In the genomic region with DNA sequence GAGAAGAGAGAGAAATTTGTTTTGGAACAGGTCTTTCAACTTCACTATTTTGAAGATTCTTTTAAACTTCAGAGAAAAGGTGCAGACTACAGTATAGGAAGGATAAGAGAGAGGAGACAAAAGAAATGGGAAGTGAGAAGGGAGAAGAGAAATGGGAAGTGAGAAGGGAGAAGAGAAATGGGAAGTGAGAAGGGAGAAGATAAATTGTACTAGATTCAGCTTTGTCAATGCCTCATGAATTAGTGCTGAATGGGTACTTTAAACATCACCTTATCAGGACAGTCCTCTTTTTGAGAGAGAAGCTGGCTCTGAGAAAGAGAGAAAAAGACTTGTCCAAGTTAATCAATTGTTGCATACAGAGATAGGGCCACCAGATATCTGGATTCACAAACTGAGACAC, we compare ENCODE assay signal across 8 cellular contexts. TPM values are rescaled to one million over a fixed set of nuclear protein-coding genes. Genes with fewer than 3 reads are reported as not detected.
DNase-seq lines count a peak whose midpoint lies in the region; ATAC-seq, FAIRE-seq and TF ChIP-seq lines count a peak whose summit lies in the region.

No MANE protein-coding gene starts in this region.

- H3K36me3 ChIP-seq in osteoblast (ENCODE audit: insufficient read depth, low read length) = no peaks in the 10 kb centered on the region

- FAIRE-seq in D721Med (lab: Jason Lieb, UNC) (no peak), GM12892 (lab: Jason Lieb, UNC) (no peak)

- H3K9me3 ChIP-seq in osteoblast (ENCODE audit: low read depth, low read length) = no peaks in the 10 kb centered on the region

- no peak for TF ChIP-seq POLR2A in GM12892 (IDR thresholded peaks at IDR 0.05; ENCODE audit: low read depth, low read length)

- H3K27ac ChIP-seq in osteoblast (ENCODE audit: low read depth, low read length) = peak overlapping the region; percentile 47

- ATAC-seq in GM19397 (IDR thresholded peaks at IDR 0.05; ENCODE audit: unreplicated experiment) = peak; percentile 7
- ATAC-seq in HG03469 (IDR thresholded peaks at IDR 0.05; ENCODE audit: unreplicated experiment) = peak; percentile 2

- H3K4me3 Mint-ChIP-seq in dendritic cell treated with granulocyte-macrophage colony-stimulating factor and Interleukin-4, amounts not matched to agents 40 ng/mL and 50 ng/mL, for 4 days = peak overlapping the region; percentile 72

- no peaks in the 10 kb centered on the region for H3K27me3 ChIP-seq in osteoblast (ENCODE audit: insufficient read depth, low read length)

- intact Hi-C loops in dendritic cell treated with granulocyte-macrophage colony-stimulating factor and Interleukin-4, amounts not matched to agents 40 ng/mL and 50 ng/mL, for 4 days (cut with micrococcal nuclease) = loop anchor here (5.0 kb wide), 1 partner anchor 203 kb away; the partner anchor contains the start of gene CLDN1

- DNase-seq in osteoblast (ENCODE audit: insufficient read length, low spot score, missing footprints) (peak; percentile 64), D721Med (ENCODE audit: insufficient read length, low spot score) (no peak), NCI-H2029 treated with DMSO at 0.1 percent for 48 hours (lab: John Stamatoyannopoulos, UW) (no peak), GM12892 (ENCODE audit: insufficient read length) (no peak)
- DNase-seq in activated effector memory CD4-positive, alpha-beta T cell treated with anti-CD3 and anti-CD28 coated beads, Interleukin-2, amount 50 U/mL, for 16 hours = no peak

- H4K20me1 ChIP-seq in osteoblast (ENCODE audit: insufficient read depth, low read length) = peaks cover 4% of the 10 kb centered on the region

- H3K4me1 Mint-ChIP-seq in dendritic cell treated with granulocyte-macrophage colony-stimulating factor and Interleukin-4, amounts not matched to agents 40 ng/mL and 50 ng/mL, for 4 days (ENCODE audit: low read depth) = peaks cover 15% of the 10 kb centered on the region

- H3K4me1 ChIP-seq in osteoblast (ENCODE audit: insufficient read depth, low read length) = peaks cover 36% of the 10 kb centered on the region

- H3K79me2 ChIP-seq in osteoblast (ENCODE audit: insufficient read depth, low read length) = peaks cover 16% of the 10 kb centered on the region

- peak overlapping the region; percentile 86 for H3K4me2 ChIP-seq in osteoblast (ENCODE audit: insufficient read depth, low read length)

- H3K27me3 Mint-ChIP-seq in dendritic cell treated with granulocyte-macrophage colony-stimulating factor and Interleukin-4, amounts not matched to agents 40 ng/mL and 50 ng/mL, for 4 days = peaks cover 60% of the 10 kb centered on the region

- H3K4me3 ChIP-seq in osteoblast (ENCODE audit: insufficient read depth, low read length) = peak overlapping the region; percentile 85

- peak overlapping the region; percentile 73 for H2AFZ ChIP-seq in osteoblast (ENCODE audit: low read length)

- no peaks in the 10 kb centered on the region for H3K36me3 Mint-ChIP-seq in dendritic cell treated with granulocyte-macrophage colony-stimulating factor and Interleukin-4, amounts not matched to agents 40 ng/mL and 50 ng/mL, for 4 days (ENCODE audit: low read depth)

- no peaks in the 10 kb centered on the region for H3K9me3 Mint-ChIP-seq in dendritic cell treated with granulocyte-macrophage colony-stimulating factor and Interleukin-4, amounts not matched to agents 40 ng/mL and 50 ng/mL, for 4 days

- TF ChIP-seq CTCF in osteoblast (IDR thresholded peaks at IDR 0.05; ENCODE audit: extremely low read depth, low read depth, low read length) (no peak), D721Med (IDR thresholded peaks at IDR 0.05; ENCODE audit: insufficient read depth, missing control alignments) (no peak)

- H3K27ac Mint-ChIP-seq in dendritic cell treated with granulocyte-macrophage colony-stimulating factor and Interleukin-4, amounts not matched to agents 40 ng/mL and 50 ng/mL, for 4 days = peak overlapping the region; percentile 54

RNA-seq across cellular contexts. Expression of gene P3H2, which starts 1.0 kb away (rescaled TPM):
- total RNA-seq in osteoblast = 8.3 and 13.4 TPM in 2 replicates
- polyA plus RNA-seq in GM12892 (2012; ENCODE audit: missing spikeins) = 125 TPM
